2 cellular contexts compared by ENCODE assay signal in the genomic region with DNA sequence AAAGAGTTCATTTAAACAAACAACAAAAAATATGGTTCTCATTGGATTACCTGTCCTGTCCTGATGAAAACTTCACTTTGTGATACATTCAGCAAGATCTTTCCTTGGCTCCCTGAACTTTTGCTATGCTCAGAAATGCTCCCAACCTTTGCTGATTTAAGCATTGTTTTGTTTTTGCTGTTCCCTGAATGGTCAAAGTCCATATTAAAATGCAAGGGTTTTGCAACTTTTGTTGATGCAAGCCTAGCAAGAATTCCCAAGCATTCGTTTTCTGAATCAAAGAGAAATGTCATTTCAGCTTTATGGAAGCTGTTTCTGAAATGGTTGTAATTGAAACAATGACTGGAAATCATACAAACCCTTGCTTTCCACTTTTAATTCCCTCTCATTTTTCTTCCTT.
TF ChIP-seq lines count a peak whose summit lies in the region.

No MANE protein-coding gene starts in this region.

TF ChIP-seq in K562, 482 proteins besides CTCF, POLR2A, EP300 and RAD21:
- TF ChIP-seq BRD9 (IDR thresholded peaks at IDR 0.05; ENCODE audit: low read depth, partially characterized antibody) (no peak), DMBX1 (CRISPR knock-in tag; IDR thresholded peaks at IDR 0.05; ENCODE audit: borderline replicate concordance) (no peak), HINFP (tag; conservative IDR thresholded peaks at IDR 0.05; ENCODE audit: low read depth) (no peak), CBX8 (IDR thresholded peaks at IDR 0.05; ENCODE audit: borderline replicate concordance, extremely low read depth, low read depth, low read length, poor library complexity, severe bottlenecking) (peak; percentile 35)

TF ChIP-seq in HepG2, 621 proteins besides CTCF, POLR2A, EP300 and RAD21 (continues in another document):
- TF ChIP-seq ZIK1 (CRISPR knock-in tag; IDR thresholded peaks at IDR 0.05; ENCODE audit: borderline replicate concordance, low read depth) (no peak), ZNF766 (CRISPR knock-in tag; IDR thresholded peaks at IDR 0.05; ENCODE audit: borderline replicate concordance) (no peak), ZNF660 (CRISPR knock-in tag; IDR thresholded peaks at IDR 0.05; ENCODE audit: borderline replicate concordance, low read depth) (no peak), ARNT2 (CRISPR knock-in tag; IDR thresholded peaks at IDR 0.05; ENCODE audit: low read depth) (no peak), SMARCE1 (IDR thresholded peaks at IDR 0.05; ENCODE audit: borderline replicate concordance) (no peak), ELF3 (CRISPR knock-in tag; IDR thresholded peaks at IDR 0.05) (no peak), CCDC6 (CRISPR knock-in tag; IDR thresholded peaks at IDR 0.05) (no peak), PRDM10 (CRISPR knock-in tag; IDR thresholded peaks at IDR 0.05; ENCODE audit: low read depth) (no peak), SOX6 (IDR thresholded peaks at IDR 0.05) (no peak), SOX6 (CRISPR knock-in tag; IDR thresholded peaks at IDR 0.05) (peak; percentile 40; the same call in 1 of the 2 replicates), SAP130 (CRISPR knock-in tag; IDR thresholded peaks at IDR 0.05; ENCODE audit: low read depth) (peak; percentile 41; the same call in 1 of the 2 replicates), SNAI1 (CRISPR knock-in tag; IDR thresholded peaks at IDR 0.05; ENCODE audit: borderline replicate concordance) (no peak), CEBPG (CRISPR knock-in tag; IDR thresholded peaks at IDR 0.05) (peak; percentile 67), TEAD2 (CRISPR knock-in tag; IDR thresholded peaks at IDR 0.05) (no peak), HES4 (CRISPR knock-in tag; IDR thresholded peaks at IDR 0.05; ENCODE audit: borderline replicate concordance) (no peak), ZNF83 (CRISPR knock-in tag; IDR thresholded peaks at IDR 0.05; ENCODE audit: borderline replicate concordance) (no peak), PITX1 (CRISPR knock-in tag; IDR thresholded peaks at IDR 0.05) (no peak), ZNF652 (CRISPR knock-in tag; IDR thresholded peaks at IDR 0.05; ENCODE audit: borderline replicate concordance, low read depth) (no peak), NFATC3 (CRISPR knock-in tag; IDR thresholded peaks at IDR 0.05) (no peak), RORA (CRISPR knock-in tag; IDR thresholded peaks at IDR 0.05) (no peak), MZF1 (CRISPR knock-in tag; IDR thresholded peaks at IDR 0.05; ENCODE audit: borderline replicate concordance) (no peak), DMAP1 (CRISPR knock-in tag; IDR thresholded peaks at IDR 0.05) (no peak), ZNF343 (CRISPR knock-in tag; IDR thresholded peaks at IDR 0.05) (no peak), HNF4G (IDR thresholded peaks at IDR 0.05; ENCODE audit: borderline replicate concordance, low read depth, low read length) (peak; percentile 34; the same call in 1 of the 2 replicates), HNF4G (CRISPR knock-in tag; IDR thresholded peaks at IDR 0.05; ENCODE audit: borderline replicate concordance, low read depth) (0 out of 2 replicates have a peak, but pooled peaks have one; percentile 40), CEBPB (IDR thresholded peaks at IDR 0.05; ENCODE audit: borderline replicate concordance, low read depth, low read length) (peak; percentile 86), ZNF782 (CRISPR knock-in tag; IDR thresholded peaks at IDR 0.05; ENCODE audit: borderline replicate concordance) (no peak), MED13 (CRISPR knock-in tag; IDR thresholded peaks at IDR 0.05) (no peak), ZBTB49 (CRISPR knock-in tag; IDR thresholded peaks at IDR 0.05; ENCODE audit: borderline replicate concordance) (no peak), KDM6A (CRISPR knock-in tag; IDR thresholded peaks at IDR 0.05; ENCODE audit: low read depth) (no peak; the same call in 1 of the 2 replicates), MAFF (IDR thresholded peaks at IDR 0.05; ENCODE audit: low read depth, low read length) (peak; percentile 57), CENPX (CRISPR knock-in tag; IDR thresholded peaks at IDR 0.05) (no peak), SOX5 (CRISPR knock-in tag; IDR thresholded peaks at IDR 0.05; ENCODE audit: borderline replicate concordance) (peak; percentile 29; the same call in 1 of the 2 replicates), ZFP36L1 (CRISPR knock-in tag; IDR thresholded peaks at IDR 0.05) (no peak), ZNF329 (CRISPR knock-in tag; IDR thresholded peaks at IDR 0.05; ENCODE audit: low read depth) (no peak), AHDC1 (CRISPR knock-in tag; IDR thresholded peaks at IDR 0.05; ENCODE audit: borderline replicate concordance) (peak; percentile 23; the same call in 1 of the 2 replicates), GFI1 (CRISPR knock-in tag; IDR thresholded peaks at IDR 0.05; ENCODE audit: borderline replicate concordance) (no peak)
- TF ChIP-seq, protein P1, sequence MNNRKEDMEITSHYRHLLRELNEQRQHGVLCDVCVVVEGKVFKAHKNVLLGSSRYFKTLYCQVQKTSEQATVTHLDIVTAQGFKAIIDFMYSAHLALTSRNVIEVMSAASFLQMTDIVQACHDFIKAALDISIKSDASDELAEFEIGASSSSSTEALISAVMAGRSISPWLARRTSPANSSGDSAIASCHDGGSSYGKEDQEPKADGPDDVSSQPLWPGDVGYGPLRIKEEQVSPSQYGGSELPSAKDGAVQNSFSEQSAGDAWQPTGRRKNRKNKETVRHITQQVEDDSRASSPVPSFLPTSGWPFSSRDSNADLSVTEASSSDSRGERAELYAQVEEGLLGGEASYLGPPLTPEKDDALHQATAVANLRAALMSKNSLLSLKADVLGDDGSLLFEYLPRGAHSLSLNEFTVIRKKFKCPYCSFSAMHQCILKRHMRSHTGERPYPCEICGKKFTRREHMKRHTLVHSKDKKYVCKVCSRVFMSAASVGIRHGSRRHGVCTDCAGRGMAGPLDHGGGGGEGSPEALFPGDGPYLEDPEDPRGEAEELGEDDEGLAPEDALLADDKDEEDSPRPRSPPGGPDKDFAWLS (CRISPR knock-in tag; IDR thresholded peaks at IDR 0.05; ENCODE audit: borderline replicate concordance) = no peak
- TF ChIP-seq, protein P2, sequence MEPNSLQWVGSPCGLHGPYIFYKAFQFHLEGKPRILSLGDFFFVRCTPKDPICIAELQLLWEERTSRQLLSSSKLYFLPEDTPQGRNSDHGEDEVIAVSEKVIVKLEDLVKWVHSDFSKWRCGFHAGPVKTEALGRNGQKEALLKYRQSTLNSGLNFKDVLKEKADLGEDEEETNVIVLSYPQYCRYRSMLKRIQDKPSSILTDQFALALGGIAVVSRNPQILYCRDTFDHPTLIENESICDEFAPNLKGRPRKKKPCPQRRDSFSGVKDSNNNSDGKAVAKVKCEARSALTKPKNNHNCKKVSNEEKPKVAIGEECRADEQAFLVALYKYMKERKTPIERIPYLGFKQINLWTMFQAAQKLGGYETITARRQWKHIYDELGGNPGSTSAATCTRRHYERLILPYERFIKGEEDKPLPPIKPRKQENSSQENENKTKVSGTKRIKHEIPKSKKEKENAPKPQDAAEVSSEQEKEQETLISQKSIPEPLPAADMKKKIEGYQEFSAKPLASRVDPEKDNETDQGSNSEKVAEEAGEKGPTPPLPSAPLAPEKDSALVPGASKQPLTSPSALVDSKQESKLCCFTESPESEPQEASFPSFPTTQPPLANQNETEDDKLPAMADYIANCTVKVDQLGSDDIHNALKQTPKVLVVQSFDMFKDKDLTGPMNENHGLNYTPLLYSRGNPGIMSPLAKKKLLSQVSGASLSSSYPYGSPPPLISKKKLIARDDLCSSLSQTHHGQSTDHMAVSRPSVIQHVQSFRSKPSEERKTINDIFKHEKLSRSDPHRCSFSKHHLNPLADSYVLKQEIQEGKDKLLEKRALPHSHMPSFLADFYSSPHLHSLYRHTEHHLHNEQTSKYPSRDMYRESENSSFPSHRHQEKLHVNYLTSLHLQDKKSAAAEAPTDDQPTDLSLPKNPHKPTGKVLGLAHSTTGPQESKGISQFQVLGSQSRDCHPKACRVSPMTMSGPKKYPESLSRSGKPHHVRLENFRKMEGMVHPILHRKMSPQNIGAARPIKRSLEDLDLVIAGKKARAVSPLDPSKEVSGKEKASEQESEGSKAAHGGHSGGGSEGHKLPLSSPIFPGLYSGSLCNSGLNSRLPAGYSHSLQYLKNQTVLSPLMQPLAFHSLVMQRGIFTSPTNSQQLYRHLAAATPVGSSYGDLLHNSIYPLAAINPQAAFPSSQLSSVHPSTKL (CRISPR knock-in tag; IDR thresholded peaks at IDR 0.05) = peak; percentile 60
